In the genomic region with DNA sequence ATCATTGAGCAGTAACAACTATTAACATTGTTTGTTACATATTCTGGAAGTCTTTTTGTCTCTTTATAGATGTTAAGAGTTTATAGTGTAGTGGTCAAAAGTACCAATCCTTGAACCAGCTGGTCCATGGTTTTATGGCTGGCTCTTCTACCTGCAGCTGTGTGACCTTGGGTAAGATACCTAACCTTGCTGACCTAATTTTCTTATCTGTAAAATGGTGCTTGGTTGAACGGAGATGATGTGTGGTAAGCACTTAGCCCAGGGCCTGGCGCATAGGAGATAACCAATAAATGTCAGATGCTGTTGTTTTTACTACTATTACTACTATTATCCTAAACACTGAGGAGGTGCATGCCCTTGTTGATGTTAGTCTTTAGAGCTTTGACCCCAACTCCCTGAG, we compare ENCODE assay signal across 16 cellular contexts.
DNase-seq lines count a peak whose midpoint lies in the region; ATAC-seq and TF ChIP-seq lines count a peak whose summit lies in the region.
"Had no signal": no experiment of that assay in that cellular context is flagged by ENCODE, and none has a peak within 500 bp of the region (broad histone marks: within the 10 kb centered on the region; RNA-seq: fewer than 3 reads in every experiment).

No MANE protein-coding gene starts in this region.

- H3K27me3 ChIP-seq in stomach = peaks cover 0 to 5% (median 0%) of the 10 kb centered on the region in 3 donors
- H3K27me3 ChIP-seq: BE2C had no signal

- no peaks in the 10 kb centered on the region for H3K9me3 ChIP-seq in stomach
- H3K9me3 ChIP-seq: BE2C had no signal

- TF ChIP-seq POLR2A in erythroblast (IDR thresholded peaks at IDR 0.05; ENCODE audit: low read length) (no peak), stomach (IDR thresholded peaks at IDR 0.05) (no peak)

- no peaks in the 10 kb centered on the region for H3K36me3 ChIP-seq in stomach
- H3K36me3 ChIP-seq: BE2C had no signal

- peak overlapping the region; percentile 61 for H3K27ac ChIP-seq in 22Rv1
- peak overlapping the region; percentile 46 for H3K27ac ChIP-seq in VCaP
- H3K27ac ChIP-seq in stomach = peak overlapping the region in 3 of 5 donors; percentile 20 to 43 (median 39)

- no peak for ATAC-seq in HG03097 (IDR thresholded peaks at IDR 0.05; ENCODE audit: low FRiP score, unreplicated experiment)
- ATAC-seq: CD8-positive, alpha-beta T cell had no signal

- TF ChIP-seq CTCF in 22Rv1 (IDR thresholded peaks at IDR 0.05) (no peak), VCaP (conservative IDR thresholded peaks at IDR 0.05) (no peak), stomach (IDR thresholded peaks at IDR 0.05) (no peak)

- no peak overlapping the region for H3K4me3 ChIP-seq in stomach

- TF ChIP-seq EP300 in stomach (IDR thresholded peaks at IDR 0.05) = no peak

- WGBS in stomach, 5 donors = 38 to 85% (median 62%) methylated on average over 2 of the region's 2 CpGs

- DNase-seq in erythroblast (lab: John Stamatoyannopoulos, UW) = peak; percentile 8 to 44
- no peak for DNase-seq in stomach
- no peak for DNase-seq in cerebellum (ENCODE audit: low spot score)
- no peak for DNase-seq in NCI-H2227 (lab: John Stamatoyannopoulos, UW; ENCODE audit: unreplicated experiment)
- DNase-seq in NCI-H774 (lab: John Stamatoyannopoulos, UW) = no peak
- DNase-seq: BE2C; CD8-positive, alpha-beta T cell; COR-L47; DMS153; DMS79 treated with DMSO at 0.1 percent for 48 hours; EL; GOT3; H9 had no signal

- intact Hi-C loops in stomach (cut with DNase I; ENCODE audit: low total_unique reads) = no loop called here

- H3K4me1 ChIP-seq in stomach = peaks cover 0 to 9% (median 8%) of the 10 kb centered on the region in 4 donors
- H3K4me1 ChIP-seq: BE2C had no signal

Comparison
In these comparisons a context has a peak if more than half of its experiments do, and no peak if none do; other contexts are left out.
1. DNase-seq: peak in erythroblast (2 of 2); none in stomach (single experiment), cerebellum (single experiment), NCI-H2227 (single experiment) and NCI-H774 (single experiment).
2. Peak in every context shown above with its lines, with median percentiles within 50 percentile points of each other: H3K27ac ChIP-seq.